ENCODE assay signal across 33 cellular contexts in the genomic region with DNA sequence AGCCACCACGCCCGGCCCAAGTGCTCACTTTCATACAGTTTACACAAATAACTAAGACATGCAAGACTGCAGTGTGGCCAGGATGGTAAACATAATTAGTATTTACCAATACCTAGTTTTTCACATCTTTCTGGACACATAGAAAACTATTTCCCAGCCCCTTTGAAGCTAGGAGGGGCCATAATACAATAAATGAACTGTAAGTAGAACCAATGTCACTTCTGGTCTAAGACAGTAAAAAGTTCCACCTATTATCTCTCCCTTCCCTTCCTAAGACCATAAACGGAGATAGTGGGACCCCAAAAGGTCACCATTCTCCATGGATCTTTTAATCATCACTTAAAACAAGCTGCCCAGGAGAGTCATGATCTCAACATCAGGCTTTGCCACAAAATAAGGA.
"Had no signal": no experiment of that assay in that cellular context is flagged by ENCODE, and none has a peak within 500 bp of the region (broad histone marks: within the 10 kb centered on the region; RNA-seq: fewer than 3 reads in every experiment).

No MANE protein-coding gene starts in this region.

- H3K4me3 ChIP-seq: MG63 had no signal

- H3K27me3 ChIP-seq: MG63 had no signal

- H3K27ac ChIP-seq: KMS-11 had no signal

- H3K9me3 ChIP-seq: MG63 had no signal

- DNase-seq: Karpas-422, Kasumi-1, KG1, MG63, MM.1S, NCI-H1048, NCI-H1092, NCI-H1092 treated with DMSO at 0.1 percent for 48 hours, NCI-H1105, NCI-H1105 treated with DMSO at 0.1 percent for 48 hours, NCI-H1417, NCI-H1417 treated with DMSO at 0.1 percent for 48 hours, NCI-H1436, NCI-H1436 treated with DMSO at 0.1 percent for 48 hours, NCI-H146, NCI-H1694, NCI-H1694 treated with DMSO at 0.1 percent for 48 hours, NCI-H187, NCI-H187 treated with DMSO at 0.1 percent for 48 hours, NCI-H1930, NCI-H2029, NCI-H2029 treated with DMSO at 0.1 percent for 48 hours, NCI-H2081, NCI-H2081 treated with DMSO at 0.1 percent for 48 hours, NCI-H2107, NCI-H2171, NCI-H2171 treated with DMSO at 0.1 percent for 48 hours, NCI-H2227 treated with DMSO at 0.1 percent for 48 hours, NCI-H226, NCI-H345, NCI-H446, NCI-H446 treated with DMSO at 0.1 percent for 48 hours had no signal
